In genomic region chr13:46134961-46135522, GRCh38 we compare ENCODE assay signal across 9 cellular contexts. TPM values are rescaled to one million over a fixed set of nuclear protein-coding genes. Genes with fewer than 3 reads are reported as not detected.
DNase-seq lines count a peak whose midpoint lies in the region; ATAC-seq and TF ChIP-seq lines count a peak whose summit lies in the region.
"Had no signal": no experiment of that assay in that cellular context is flagged by ENCODE, and none has a peak within 500 bp of the region (broad histone marks: within the 10 kb centered on the region; RNA-seq: fewer than 3 reads in every experiment).

No MANE protein-coding gene starts in this region.

- no peak overlapping the region for H3K4me3 Mint-ChIP-seq in IgD-negative memory B cell
- H3K4me3 Mint-ChIP-seq in activated CD8-positive, alpha-beta T cell treated with anti-CD3 and anti-CD28 coated beads for 36 hours = no peak overlapping the region

- no peaks in the 10 kb centered on the region for H3K27me3 Mint-ChIP-seq in IgD-negative memory B cell
- no peaks in the 10 kb centered on the region for H3K27me3 Mint-ChIP-seq in activated CD8-positive, alpha-beta T cell treated with anti-CD3 and anti-CD28 coated beads for 36 hours

- POLR2A ChIA-PET in activated CD8-positive, alpha-beta T cell treated with anti-CD3 and anti-CD28 coated beads for 36 hours (lab: Charles Lee) = interaction anchor here (0.6 to 2.1 kb wide), 4 partner anchors 9 to 687 kb away, joined by 3 to 6 read pairs (median 4); no protein-coding TSS in a partner anchor

- intact Hi-C loops in activated CD8-positive, alpha-beta T cell treated with anti-CD3 and anti-CD28 coated beads for 36 hours (cut with micrococcal nuclease) = no loop called here
- intact Hi-C loops in Right ventricle myocardium inferior (cut with DNase I) = no loop called here

- ATAC-seq in activated CD8-positive, alpha-beta T cell treated with anti-CD3 and anti-CD28 coated beads for 36 hours = no peak
- ATAC-seq in left lobe of liver (peak; percentile 72), HG03520 (IDR thresholded peaks at IDR 0.05; ENCODE audit: unreplicated experiment) (no peak), Right ventricle myocardium inferior (no peak)

- H3K9me3 Mint-ChIP-seq in IgD-negative memory B cell = no peaks in the 10 kb centered on the region
- no peaks in the 10 kb centered on the region for H3K9me3 Mint-ChIP-seq in activated CD8-positive, alpha-beta T cell treated with anti-CD3 and anti-CD28 coated beads for 36 hours

- no peak for TF ChIP-seq CTCF in activated CD8-positive, alpha-beta T cell treated with anti-CD3 and anti-CD28 coated beads for 36 hours (IDR thresholded peaks at IDR 0.05)

- DNase-seq in COLO829 (ENCODE audit: low spot score) = peak; percentile 10
- DNase-seq in activated CD8-positive, alpha-beta T cell treated with anti-CD3 and anti-CD28 coated beads for 36 hours = no peak
- no peak for DNase-seq in left lobe of liver (ENCODE audit: low spot score)
- no peak for DNase-seq in stimulated activated naive CD4-positive, alpha-beta T cell treated with Interleukin-2 at 50 U/mL for 16 hours (lab: John Stamatoyannopoulos, UW)
- no peak for DNase-seq in Right ventricle myocardium inferior (ENCODE audit: missing footprints)
- no peak for DNase-seq in stimulated activated CD4-positive, alpha-beta T cell treated with anti-CD3 and anti-CD28 coated beads, Interleukin-2, amount 100 ng/mL, for 48 hours

- H3K36me3 Mint-ChIP-seq in IgD-negative memory B cell = peaks cover 10% of the 10 kb centered on the region
- H3K36me3 Mint-ChIP-seq in activated CD8-positive, alpha-beta T cell treated with anti-CD3 and anti-CD28 coated beads for 36 hours (ENCODE audit: low read depth) = peaks cover 80% of the 10 kb centered on the region

- CTCF ChIA-PET in activated CD8-positive, alpha-beta T cell treated with anti-CD3 and anti-CD28 coated beads for 36 hours (lab: Charles Lee) = interaction anchor here (1.0 to 6.3 kb wide), 5 partner anchors 9 to 25 kb away, joined by 3 to 47 read pairs (median 4); no protein-coding TSS in a partner anchor

- peak overlapping the region; percentile 14 to 78 (median 76) for H3K27ac Mint-ChIP-seq in IgD-negative memory B cell
- H3K27ac Mint-ChIP-seq in activated CD8-positive, alpha-beta T cell treated with anti-CD3 and anti-CD28 coated beads for 36 hours = peak overlapping the region; percentile 80

- H3K4me1 Mint-ChIP-seq in IgD-negative memory B cell = peaks cover 0 to 2% (median 0%) of the 10 kb centered on the region in 3 donors
- H3K4me1 Mint-ChIP-seq in activated CD8-positive, alpha-beta T cell treated with anti-CD3 and anti-CD28 coated beads for 36 hours (ENCODE audit: low read depth) = peaks cover 20% of the 10 kb centered on the region

RNA-seq across cellular contexts. Expression of gene CPB2, which starts 30.2 kb away (rescaled TPM):
- 0.14 TPM for polyA plus RNA-seq in IgD-negative memory B cell
- not detected for total RNA-seq in activated CD8-positive, alpha-beta T cell treated with anti-CD3 and anti-CD28 coated beads for 36 hours
- total RNA-seq in left lobe of liver (607 TPM), Right ventricle myocardium inferior (not detected)
- total RNA-seq: OCI-LY7 had no signal

RNA-seq across cellular contexts. Expression of gene LCP1, which starts 46.9 kb away (rescaled TPM):
- polyA plus RNA-seq in IgD-negative memory B cell = 835 TPM
- total RNA-seq in activated CD8-positive, alpha-beta T cell treated with anti-CD3 and anti-CD28 coated beads for 36 hours = 1,000 to 10,000 TPM; 1,014 to 1,019 TPM
- total RNA-seq in left lobe of liver (20.7 TPM), Right ventricle myocardium inferior (26.4 TPM)

Comparison
In these comparisons a context has a peak if more than half of its experiments do, and no peak if none do; other contexts are left out.
1. RNA of gene CPB2, which starts 30.2 kb away (total RNA-seq): 607 TPM in left lobe of liver (single experiment); not detected in Right ventricle myocardium inferior (single experiment) and not detected in activated CD8-positive, alpha-beta T cell treated with anti-CD3 and anti-CD28 coated beads for 36 hours; every median in the first group is over 100 times any median in the second.
2. RNA of gene LCP1, which starts 46.9 kb away (total RNA-seq): 1,014 to 1,019 TPM in activated CD8-positive, alpha-beta T cell treated with anti-CD3 and anti-CD28 coated beads for 36 hours; 26.4 TPM in Right ventricle myocardium inferior (single experiment) and 20.7 TPM in left lobe of liver (single experiment); every median in the first group is over 10 times any median in the second.